ENCODE assay signal across 1 cellular context in the genomic region with DNA sequence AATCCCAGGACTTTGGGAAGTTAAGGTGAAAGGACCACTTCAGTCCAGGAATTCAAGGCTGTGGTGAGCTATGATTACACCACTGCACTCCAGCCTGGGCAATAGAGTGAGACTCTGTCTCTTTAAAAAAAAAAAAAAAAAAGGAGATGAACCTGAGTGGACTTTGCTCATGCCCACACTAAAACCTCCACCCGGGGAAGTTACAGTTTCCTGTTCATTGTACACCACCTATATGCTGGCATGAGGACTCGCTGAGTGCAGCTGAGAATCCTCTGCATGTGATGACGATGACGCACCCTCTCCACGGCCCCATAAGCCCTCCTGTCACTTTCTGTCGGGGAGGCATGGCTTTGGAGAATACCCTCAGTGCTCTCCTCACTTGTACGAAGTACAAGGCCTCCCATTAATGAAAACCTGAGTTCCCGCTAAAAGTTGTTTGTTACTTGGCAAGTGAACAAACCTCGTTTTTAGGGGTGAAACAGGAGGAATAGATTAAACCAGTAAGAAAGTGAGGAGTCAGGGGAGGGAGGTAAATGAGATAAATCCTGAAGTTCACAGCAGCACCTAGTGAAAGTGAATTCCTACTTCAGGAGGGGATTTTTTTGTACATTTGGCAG.
A peak's percentile ranks its signal among the peaks of the same experiment; 100 is the strongest.
TF ChIP-seq lines count a peak whose summit lies in the region.

No MANE protein-coding gene starts in this region.

TF ChIP-seq in GM12878, 131 proteins besides CTCF, POLR2A, EP300 and RAD21:
- TF ChIP-seq CHD2 (IDR thresholded peaks at IDR 0.05; ENCODE audit: borderline replicate concordance, low read depth, low read length): no peak
- TF ChIP-seq TCF3 (IDR thresholded peaks at IDR 0.05; ENCODE audit: borderline replicate concordance, insufficient read depth, low read depth, low read length): no peak
- no peak for TF ChIP-seq IRF3 (IDR thresholded peaks at IDR 0.05)
- no peak for TF ChIP-seq CREM (IDR thresholded peaks at IDR 0.05; ENCODE audit: low read depth)
- TF ChIP-seq NFXL1 (IDR thresholded peaks at IDR 0.05; ENCODE audit: borderline replicate concordance): no peak
- TF ChIP-seq IKZF2 (IDR thresholded peaks at IDR 0.05): no peak; a peak in 1 of 4 replicates
- TF ChIP-seq, protein P1, sequence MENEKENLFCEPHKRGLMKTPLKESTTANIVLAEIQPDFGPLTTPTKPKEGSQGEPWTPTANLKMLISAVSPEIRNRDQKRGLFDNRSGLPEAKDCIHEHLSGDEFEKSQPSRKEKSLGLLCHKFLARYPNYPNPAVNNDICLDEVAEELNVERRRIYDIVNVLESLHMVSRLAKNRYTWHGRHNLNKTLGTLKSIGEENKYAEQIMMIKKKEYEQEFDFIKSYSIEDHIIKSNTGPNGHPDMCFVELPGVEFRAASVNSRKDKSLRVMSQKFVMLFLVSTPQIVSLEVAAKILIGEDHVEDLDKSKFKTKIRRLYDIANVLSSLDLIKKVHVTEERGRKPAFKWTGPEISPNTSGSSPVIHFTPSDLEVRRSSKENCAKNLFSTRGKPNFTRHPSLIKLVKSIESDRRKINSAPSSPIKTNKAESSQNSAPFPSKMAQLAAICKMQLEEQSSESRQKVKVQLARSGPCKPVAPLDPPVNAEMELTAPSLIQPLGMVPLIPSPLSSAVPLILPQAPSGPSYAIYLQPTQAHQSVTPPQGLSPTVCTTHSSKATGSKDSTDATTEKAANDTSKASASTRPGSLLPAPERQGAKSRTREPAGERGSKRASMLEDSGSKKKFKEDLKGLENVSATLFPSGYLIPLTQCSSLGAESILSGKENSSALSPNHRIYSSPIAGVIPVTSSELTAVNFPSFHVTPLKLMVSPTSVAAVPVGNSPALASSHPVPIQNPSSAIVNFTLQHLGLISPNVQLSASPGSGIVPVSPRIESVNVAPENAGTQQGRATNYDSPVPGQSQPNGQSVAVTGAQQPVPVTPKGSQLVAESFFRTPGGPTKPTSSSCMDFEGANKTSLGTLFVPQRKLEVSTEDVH (IDR thresholded peaks at IDR 0.05; ENCODE audit: low read depth, partially characterized antibody): no peak
- TF ChIP-seq, protein P2, sequence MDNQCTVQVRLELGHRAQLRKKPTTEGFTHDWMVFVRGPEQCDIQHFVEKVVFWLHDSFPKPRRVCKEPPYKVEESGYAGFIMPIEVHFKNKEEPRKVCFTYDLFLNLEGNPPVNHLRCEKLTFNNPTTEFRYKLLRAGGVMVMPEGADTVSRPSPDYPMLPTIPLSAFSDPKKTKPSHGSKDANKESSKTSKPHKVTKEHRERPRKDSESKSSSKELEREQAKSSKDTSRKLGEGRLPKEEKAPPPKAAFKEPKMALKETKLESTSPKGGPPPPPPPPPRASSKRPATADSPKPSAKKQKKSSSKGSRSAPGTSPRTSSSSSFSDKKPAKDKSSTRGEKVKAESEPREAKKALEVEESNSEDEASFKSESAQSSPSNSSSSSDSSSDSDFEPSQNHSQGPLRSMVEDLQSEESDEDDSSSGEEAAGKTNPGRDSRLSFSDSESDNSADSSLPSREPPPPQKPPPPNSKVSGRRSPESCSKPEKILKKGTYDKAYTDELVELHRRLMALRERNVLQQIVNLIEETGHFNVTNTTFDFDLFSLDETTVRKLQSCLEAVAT (IDR thresholded peaks at IDR 0.05): peak; percentile 75
- TF ChIP-seq POLR2AphosphoS5 (IDR thresholded peaks at IDR 0.05; ENCODE audit: low read length): no peak
- peak in 1 of 2 experiments; percentile 56; a peak in 2 of 4 replicates for TF ChIP-seq BHLHE40 (IDR thresholded peaks at IDR 0.05; ENCODE audit: borderline replicate concordance in 1 of 2, low read depth in 2 of 2, low read length in 1 of 2)
- peak; percentile 29; the same call in 1 of the 2 replicates for TF ChIP-seq RELB (IDR thresholded peaks at IDR 0.05; ENCODE audit: low read depth)
- no peak for TF ChIP-seq SMAD1 (IDR thresholded peaks at IDR 0.05; ENCODE audit: low read depth, partially characterized antibody)
- no peak for TF ChIP-seq HCFC1 (IDR thresholded peaks at IDR 0.05; ENCODE audit: low read length)
- no peak for TF ChIP-seq IRF4 (IDR thresholded peaks at IDR 0.05; ENCODE audit: low read depth, low read length)
- TF ChIP-seq ZNF24 (IDR thresholded peaks at IDR 0.05): no peak
- peak; percentile 94 for TF ChIP-seq ZNF687 (IDR thresholded peaks at IDR 0.05)
- TF ChIP-seq, protein P3, sequence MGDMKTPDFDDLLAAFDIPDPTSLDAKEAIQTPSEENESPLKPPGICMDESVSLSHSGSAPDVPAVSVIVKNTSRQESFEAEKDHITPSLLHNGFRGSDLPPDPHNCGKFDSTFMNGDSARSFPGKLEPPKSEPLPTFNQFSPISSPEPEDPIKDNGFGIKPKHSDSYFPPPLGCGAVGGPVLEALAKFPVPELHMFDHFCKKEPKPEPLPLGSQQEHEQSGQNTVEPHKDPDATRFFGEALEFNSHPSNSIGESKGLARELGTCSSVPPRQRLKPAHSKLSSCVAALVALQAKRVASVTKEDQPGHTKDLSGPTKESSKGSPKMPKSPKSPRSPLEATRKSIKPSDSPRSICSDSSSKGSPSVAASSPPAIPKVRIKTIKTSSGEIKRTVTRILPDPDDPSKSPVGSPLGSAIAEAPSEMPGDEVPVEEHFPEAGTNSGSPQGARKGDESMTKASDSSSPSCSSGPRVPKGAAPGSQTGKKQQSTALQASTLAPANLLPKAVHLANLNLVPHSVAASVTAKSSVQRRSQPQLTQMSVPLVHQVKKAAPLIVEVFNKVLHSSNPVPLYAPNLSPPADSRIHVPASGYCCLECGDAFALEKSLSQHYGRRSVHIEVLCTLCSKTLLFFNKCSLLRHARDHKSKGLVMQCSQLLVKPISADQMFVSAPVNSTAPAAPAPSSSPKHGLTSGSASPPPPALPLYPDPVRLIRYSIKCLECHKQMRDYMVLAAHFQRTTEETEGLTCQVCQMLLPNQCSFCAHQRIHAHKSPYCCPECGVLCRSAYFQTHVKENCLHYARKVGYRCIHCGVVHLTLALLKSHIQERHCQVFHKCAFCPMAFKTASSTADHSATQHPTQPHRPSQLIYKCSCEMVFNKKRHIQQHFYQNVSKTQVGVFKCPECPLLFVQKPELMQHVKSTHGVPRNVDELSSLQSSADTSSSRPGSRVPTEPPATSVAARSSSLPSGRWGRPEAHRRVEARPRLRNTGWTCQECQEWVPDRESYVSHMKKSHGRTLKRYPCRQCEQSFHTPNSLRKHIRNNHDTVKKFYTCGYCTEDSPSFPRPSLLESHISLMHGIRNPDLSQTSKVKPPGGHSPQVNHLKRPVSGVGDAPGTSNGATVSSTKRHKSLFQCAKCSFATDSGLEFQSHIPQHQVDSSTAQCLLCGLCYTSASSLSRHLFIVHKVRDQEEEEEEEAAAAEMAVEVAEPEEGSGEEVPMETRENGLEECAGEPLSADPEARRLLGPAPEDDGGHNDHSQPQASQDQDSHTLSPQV (IDR thresholded peaks at IDR 0.05): peak; percentile 70; the same call in 1 of the 2 replicates
- peak; percentile 62; the same call in 1 of the 2 replicates for TF ChIP-seq ZBTB33 (IDR thresholded peaks at IDR 0.05)
- 0 out of 2 replicates have a peak, but pooled peaks have one; percentile 9 for TF ChIP-seq MTA2 (IDR thresholded peaks at IDR 0.05; ENCODE audit: low read depth)
- TF ChIP-seq, protein P4, sequence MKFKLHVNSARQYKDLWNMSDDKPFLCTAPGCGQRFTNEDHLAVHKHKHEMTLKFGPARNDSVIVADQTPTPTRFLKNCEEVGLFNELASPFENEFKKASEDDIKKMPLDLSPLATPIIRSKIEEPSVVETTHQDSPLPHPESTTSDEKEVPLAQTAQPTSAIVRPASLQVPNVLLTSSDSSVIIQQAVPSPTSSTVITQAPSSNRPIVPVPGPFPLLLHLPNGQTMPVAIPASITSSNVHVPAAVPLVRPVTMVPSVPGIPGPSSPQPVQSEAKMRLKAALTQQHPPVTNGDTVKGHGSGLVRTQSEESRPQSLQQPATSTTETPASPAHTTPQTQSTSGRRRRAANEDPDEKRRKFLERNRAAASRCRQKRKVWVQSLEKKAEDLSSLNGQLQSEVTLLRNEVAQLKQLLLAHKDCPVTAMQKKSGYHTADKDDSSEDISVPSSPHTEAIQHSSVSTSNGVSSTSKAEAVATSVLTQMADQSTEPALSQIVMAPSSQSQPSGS (IDR thresholded peaks at IDR 0.05; ENCODE audit: low read length): no peak
- no peak for TF ChIP-seq TCF7 (IDR thresholded peaks at IDR 0.05; ENCODE audit: borderline replicate concordance)
- TF ChIP-seq, protein P5, sequence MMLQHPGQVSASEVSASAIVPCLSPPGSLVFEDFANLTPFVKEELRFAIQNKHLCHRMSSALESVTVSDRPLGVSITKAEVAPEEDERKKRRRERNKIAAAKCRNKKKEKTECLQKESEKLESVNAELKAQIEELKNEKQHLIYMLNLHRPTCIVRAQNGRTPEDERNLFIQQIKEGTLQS (IDR thresholded peaks at IDR 0.05; ENCODE audit: borderline replicate concordance, extremely low read depth, low read depth, low read length): no peak
- peak; percentile 88 for TF ChIP-seq ZNF384 (IDR thresholded peaks at IDR 0.05; ENCODE audit: borderline replicate concordance, low read depth, low read length)
- TF ChIP-seq ZNF274 (IDR thresholded peaks at IDR 0.05; ENCODE audit: insufficient read depth, insufficient read length): no peak
- 0 out of 2 replicates have a peak, but pooled peaks have one; percentile 17 for TF ChIP-seq ATF7 (IDR thresholded peaks at IDR 0.05; ENCODE audit: low read depth)
- TF ChIP-seq STAT3 (IDR thresholded peaks at IDR 0.05; ENCODE audit: low read depth, low read length): no peak
- no peak for TF ChIP-seq PML (IDR thresholded peaks at IDR 0.05; ENCODE audit: low read length)
- peak; percentile 73 for TF ChIP-seq NBN (IDR thresholded peaks at IDR 0.05)
